In genomic region chr18:56083097-56083865, GRCh38 we compare ENCODE assay signal across 11 cellular contexts.
DNase-seq lines count a peak whose midpoint lies in the region; ATAC-seq and TF ChIP-seq lines count a peak whose summit lies in the region.
"Had no signal": no experiment of that assay in that cellular context is flagged by ENCODE, and none has a peak within 500 bp of the region (broad histone marks: within the 10 kb centered on the region; RNA-seq: fewer than 3 reads in every experiment).

No MANE protein-coding gene starts in this region.

- no peak for DNase-seq in H9
- peak; percentile 19 for DNase-seq in WTC11 (ENCODE audit: low spot score)
- DNase-seq in glomerular endothelial cell (ENCODE audit: extremely low read depth, low read depth, low spot score) = peak; percentile 98
- peak; percentile 5 for DNase-seq in non-pigmented ciliary epithelial cell (ENCODE audit: low read depth)
- DNase-seq in stimulated activated CD4-positive, alpha-beta T cell treated with anti-CD3 and anti-CD28 coated beads, Interleukin-15, amount 100 ng/mL, for 24 hours = no peak
- no peak for DNase-seq in immature natural killer cell
- DNase-seq in stimulated activated CD4-positive, alpha-beta T cell treated with anti-CD3 and anti-CD28 coated beads, Interleukin-12 subunit alpha, Interleukin-12 subunit beta, amount 100 ng/mL, for 4 hours = no peak
- no peak for DNase-seq in NOMO-1 treated with DMSO at 0.1 percent for 48 hours (lab: John Stamatoyannopoulos, UW; ENCODE audit: unreplicated experiment)
- DNase-seq: activated CD8-positive, alpha-beta memory T cell treated with anti-CD3 and anti-CD28 coated beads, Interleukin-2, amount 10 ng/mL, durations not matched to agents 7 days and 5 days had no signal

- WGBS in H9 (ENCODE audit: extremely low coverage, insufficient read length, low lambda C conversion rate) = no CpG with 5 or more reads among the region's 12 CpGs

- no peak overlapping the region for H4K5ac ChIP-seq in H9 (ENCODE audit: insufficient read length, low read depth, low read length)

- H4K91ac ChIP-seq in H9 (ENCODE audit: insufficient read length, low read depth, low read length) = no peak overlapping the region

- no peak overlapping the region for H3K4ac ChIP-seq in H9 (ENCODE audit: low read depth, low read length)

- H3K27ac ChIP-seq in H9 (ENCODE audit: insufficient read length, low read depth, low read length) = no peak overlapping the region
- H3K27ac ChIP-seq: prostate gland had no signal

- H2AFZ ChIP-seq in H9 (ENCODE audit: low read length) = no peak overlapping the region

- H3K27me3 ChIP-seq in H9 (ENCODE audit: insufficient read depth, low read length) = no peaks in the 10 kb centered on the region

- CTCF ChIA-PET in WTC11 (lab: Charles Lee) = interaction anchor here (1.0 to 1.6 kb wide), 6 partner anchors 9 to 493 kb away, joined by 3 to 5 read pairs (median 4); no protein-coding TSS in a partner anchor

- no peak overlapping the region for H2BK5ac ChIP-seq in H9 (ENCODE audit: insufficient read length, low read length)

- no peak overlapping the region for H3K23ac ChIP-seq in H9 (ENCODE audit: insufficient read length, low read depth, low read length)

- no peaks in the 10 kb centered on the region for H4K20me1 ChIP-seq in H9 (ENCODE audit: control insufficient read depth, insufficient read depth, insufficient read length)

- no peak overlapping the region for H2BK15ac ChIP-seq in H9 (ENCODE audit: low read depth, low read length)

- no peak overlapping the region for H2BK12ac ChIP-seq in H9 (ENCODE audit: insufficient read length, low read depth, low read length)

- H3K4me2 ChIP-seq in H9 (ENCODE audit: insufficient read depth, insufficient read length, low read length) = no peak overlapping the region

- no peak overlapping the region for H4K8ac ChIP-seq in H9 (replicated peaks; ENCODE audit: insufficient read length, low read depth, low read length)

- H3K18ac ChIP-seq in H9 (ENCODE audit: insufficient read length, low read depth, low read length) = no peak overlapping the region

- peak; percentile 51; the same call in 2 of the 3 replicates for TF ChIP-seq CTCF in H9 (conservative IDR thresholded peaks at IDR 0.05)
- TF ChIP-seq CTCF in WTC11 (IDR thresholded peaks at IDR 0.05) = no peak

- no peak overlapping the region for H2AK5ac ChIP-seq in H9 (ENCODE audit: insufficient read length, low read length)

- H3K9me3 Mint-ChIP-seq in H9 = no peaks in the 10 kb centered on the region
- peaks cover 9% of the 10 kb centered on the region for H3K9me3 Mint-ChIP-seq in WTC11
- peaks cover 0 to 5% (median 1%) of the 10 kb centered on the region in 6 donors for H3K9me3 Mint-ChIP-seq in immature natural killer cell

- no peaks in the 10 kb centered on the region for H3K36me3 Mint-ChIP-seq in H9 (ENCODE audit: insufficient read depth in 1 of 3, low read depth in 3 of 3)
- H3K36me3 Mint-ChIP-seq in WTC11 = no peaks in the 10 kb centered on the region
- peaks cover 0 to 3% (median 0%) of the 10 kb centered on the region in 3 donors for H3K36me3 Mint-ChIP-seq in immature natural killer cell
- H3K36me3 Mint-ChIP-seq: activated CD8-positive, alpha-beta memory T cell treated with anti-CD3 and anti-CD28 coated beads, Interleukin-2, amount 10 ng/mL, durations not matched to agents 7 days and 5 days; CD14-positive monocyte had no signal

- no peak overlapping the region for H3K9ac ChIP-seq in H9 (ENCODE audit: extremely low read depth, insufficient read length, low read length)

- no peak overlapping the region for H2BK120ac ChIP-seq in H9 (ENCODE audit: low read depth, low read length, poor library complexity, severe bottlenecking)

- H2BK20ac ChIP-seq in H9 (ENCODE audit: low read depth, low read length, poor library complexity, severe bottlenecking) = no peak overlapping the region

- no peaks in the 10 kb centered on the region for H3K79me1 ChIP-seq in H9 (ENCODE audit: insufficient read depth, low read depth, low read length, poor library complexity, severe bottlenecking)

- H3K9me3 ChIP-seq in H9 (ENCODE audit: control insufficient read depth, low read depth, low read length) = no peaks in the 10 kb centered on the region
- H3K9me3 ChIP-seq: prostate gland had no signal

- H3K4me1 Mint-ChIP-seq in H9 = peaks cover 17 to 29% of the 10 kb centered on the region in 2 experiments
- H3K4me1 Mint-ChIP-seq in WTC11 = peaks cover 29% of the 10 kb centered on the region
- no peaks in the 10 kb centered on the region for H3K4me1 Mint-ChIP-seq in immature natural killer cell
- H3K4me1 Mint-ChIP-seq: activated CD8-positive, alpha-beta memory T cell treated with anti-CD3 and anti-CD28 coated beads, Interleukin-2, amount 10 ng/mL, durations not matched to agents 7 days and 5 days had no signal

- peak; percentile 77 for ATAC-seq in WTC11
- ATAC-seq: activated CD8-positive, alpha-beta memory T cell treated with anti-CD3 and anti-CD28 coated beads, Interleukin-2, amount 10 ng/mL, durations not matched to agents 7 days and 5 days had no signal

- no peaks in the 10 kb centered on the region; the same call in 1 of the 2 replicates for H3K4me1 ChIP-seq in H9 (ENCODE audit: insufficient read depth, low read length)
- H3K4me1 ChIP-seq: prostate gland had no signal

- H3K14ac ChIP-seq in H9 (ENCODE audit: insufficient read depth, low read length) = no peak overlapping the region

- no peaks in the 10 kb centered on the region for H3K79me2 ChIP-seq in H9 (ENCODE audit: insufficient read depth, low read length)

- H3T11ph ChIP-seq in H9 (ENCODE audit: low read length) = no peak overlapping the region

- POLR2A ChIA-PET in WTC11 (lab: Charles Lee) = no interaction called here

- H3K4me3 Mint-ChIP-seq in H9 (no peak overlapping the region), WTC11 (no peak overlapping the region), immature natural killer cell (no peak overlapping the region)
- H3K4me3 Mint-ChIP-seq: activated CD8-positive, alpha-beta memory T cell treated with anti-CD3 and anti-CD28 coated beads, Interleukin-2, amount 10 ng/mL, durations not matched to agents 7 days and 5 days; CD14-positive monocyte had no signal

- H3K23me2 ChIP-seq in H9 (ENCODE audit: insufficient read length, low read depth, low read length, poor library complexity, severe bottlenecking) = no peaks in the 10 kb centered on the region

- no peak overlapping the region for H3K56ac ChIP-seq in H9 (ENCODE audit: insufficient read length, low read depth, low read length)

- peak overlapping the region in 1 of 3 experiments; percentile 32; a peak in 2 of 7 replicates for H3K27ac Mint-ChIP-seq in H9
- H3K27ac Mint-ChIP-seq in WTC11 = peak overlapping the region; percentile 18
- H3K27ac Mint-ChIP-seq in immature natural killer cell = no peak overlapping the region
- H3K27ac Mint-ChIP-seq: activated CD8-positive, alpha-beta memory T cell treated with anti-CD3 and anti-CD28 coated beads, Interleukin-2, amount 10 ng/mL, durations not matched to agents 7 days and 5 days; CD14-positive monocyte had no signal

- H3K27me3 Mint-ChIP-seq in H9 (ENCODE audit: low read depth) (no peaks in the 10 kb centered on the region), WTC11 (ENCODE audit: low read depth) (no peaks in the 10 kb centered on the region), immature natural killer cell (ENCODE audit: low read depth in 3 of 3) (peaks cover 0 to 2% (median 0%) of the 10 kb centered on the region in 3 donors)

TF ChIP-seq in WTC11, 78 proteins besides CTCF, POLR2A, EP300 and RAD21:
- TF ChIP-seq ZNF219 (CRISPR knock-in tag; IDR thresholded peaks at IDR 0.05; ENCODE audit: borderline replicate concordance) (no peak), AFF4 (CRISPR knock-in tag; IDR thresholded peaks at IDR 0.05; ENCODE audit: borderline replicate concordance) (no peak), ETV6 (CRISPR knock-in tag; IDR thresholded peaks at IDR 0.05) (no peak), GRHL2 (CRISPR knock-in tag; IDR thresholded peaks at IDR 0.05; ENCODE audit: insufficient replicate concordance, severe bottlenecking) (no peak), JAZF1 (CRISPR knock-in tag; IDR thresholded peaks at IDR 0.05) (no peak), KAT7 (CRISPR knock-in tag; IDR thresholded peaks at IDR 0.05; ENCODE audit: borderline replicate concordance) (no peak), TP53 (CRISPR knock-in tag; IDR thresholded peaks at IDR 0.05) (no peak)
- TF ChIP-seq, protein P1, sequence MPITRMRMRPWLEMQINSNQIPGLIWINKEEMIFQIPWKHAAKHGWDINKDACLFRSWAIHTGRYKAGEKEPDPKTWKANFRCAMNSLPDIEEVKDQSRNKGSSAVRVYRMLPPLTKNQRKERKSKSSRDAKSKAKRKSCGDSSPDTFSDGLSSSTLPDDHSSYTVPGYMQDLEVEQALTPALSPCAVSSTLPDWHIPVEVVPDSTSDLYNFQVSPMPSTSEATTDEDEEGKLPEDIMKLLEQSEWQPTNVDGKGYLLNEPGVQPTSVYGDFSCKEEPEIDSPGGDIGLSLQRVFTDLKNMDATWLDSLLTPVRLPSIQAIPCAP (CRISPR knock-in tag; IDR thresholded peaks at IDR 0.05) = no peak

Comparison
In these comparisons a context has a peak if more than half of its experiments do, and no peak if none do; other contexts are left out.
1. DNase-seq: peak in WTC11 (single experiment), glomerular endothelial cell (single experiment) and non-pigmented ciliary epithelial cell (single experiment); none in H9 (single experiment), stimulated activated CD4-positive, alpha-beta T cell treated with anti-CD3 and anti-CD28 coated beads, Interleukin-15, amount 100 ng/mL, for 24 hours (single experiment), immature natural killer cell (0 of 3), stimulated activated CD4-positive, alpha-beta T cell treated with anti-CD3 and anti-CD28 coated beads, Interleukin-12 subunit alpha, Interleukin-12 subunit beta, amount 100 ng/mL, for 4 hours (single experiment) and NOMO-1 treated with DMSO at 0.1 percent for 48 hours (single experiment).